In the genomic region with DNA sequence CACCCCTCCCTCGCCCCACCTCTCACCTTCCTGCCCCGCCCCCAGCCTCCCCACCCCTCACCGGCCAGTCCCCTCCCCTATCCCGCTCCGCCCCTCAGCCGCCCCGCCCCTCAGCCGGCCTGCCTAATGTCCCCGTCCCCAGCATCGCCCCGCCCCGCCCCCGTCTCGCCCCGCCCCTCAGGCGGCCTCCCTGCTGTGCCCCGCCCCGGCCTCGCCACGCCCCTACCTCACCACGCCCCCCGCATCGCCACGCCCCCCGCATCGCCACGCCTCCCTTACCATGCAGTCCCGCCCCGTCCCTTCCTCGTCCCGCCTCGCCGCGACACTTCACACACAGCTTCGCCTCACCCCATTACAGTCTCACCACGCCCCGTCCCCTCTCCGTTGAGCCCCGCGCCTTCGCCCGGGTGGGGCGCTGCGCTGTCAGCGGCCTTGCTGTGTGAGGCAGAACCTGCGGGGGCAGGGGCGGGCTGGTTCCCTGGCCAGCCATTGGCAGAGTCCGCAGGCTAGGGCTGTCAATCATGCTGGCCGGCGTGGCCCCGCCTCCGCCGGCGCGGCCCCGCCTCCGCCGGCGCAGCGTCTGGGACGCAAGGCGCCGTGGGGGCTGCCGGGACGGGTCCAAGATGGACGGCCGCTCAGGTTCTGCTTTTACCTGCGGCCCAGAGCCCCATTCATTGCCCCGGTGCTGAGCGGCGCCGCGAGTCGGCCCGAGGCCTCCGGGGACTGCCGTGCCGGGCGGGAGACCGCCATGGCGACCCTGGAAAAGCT, we compare ENCODE assay signal across 8 cellular contexts. TPM values are rescaled to one million over a fixed set of nuclear protein-coding genes. Genes with fewer than 3 reads are reported as not detected.
DNase-seq lines count a peak whose midpoint lies in the region; ATAC-seq and TF ChIP-seq lines count a peak whose summit lies in the region.

A gene (plus strand): TSS at position 604 of the 768 bp plus-strand sequence. CDS start 145 bp downstream, at position 749.
A gene (minus strand): TSS at position 461 of the 768 bp plus-strand sequence.

- H3K27me3 Mint-ChIP-seq in activated CD4-positive, alpha-beta T cell treated with anti-CD3 and anti-CD28 coated beads, Interleukin-2, amount 10 ng/mL, durations not matched to agents 24 days and 14 days = no peaks in the 10 kb centered on the region

- H3K36me3 ChIP-seq in BLaER1 treated with 17β-estradiol and CSF1 and Interleukin-3, amounts not matched to agents 10 nM and 100 nM = peaks cover 0 to 5% (median 0%) of the 10 kb centered on the region in 11 experiments; a peak in 1 of 22 replicates

- peaks cover 36 to 42% (median 38%) of the 10 kb centered on the region in 11 experiments; a peak in 21 of 22 replicates for H4K20me1 ChIP-seq in BLaER1 treated with 17β-estradiol and CSF1 and Interleukin-3, amounts not matched to agents 10 nM and 100 nM

- H3K27ac ChIP-seq in BLaER1 treated with 17β-estradiol and CSF1 and Interleukin-3, amounts not matched to agents 10 nM and 100 nM = peak within 1 kb of the TSS; percentile 83 to 95 (median 90)
- H3K27ac ChIP-seq in coronary artery = peak within 1 kb of the TSS; percentile 83 to 96

- TF ChIP-seq CTCF in coronary artery (IDR thresholded peaks at IDR 0.05) = no peak

- H3K36me3 Mint-ChIP-seq in activated CD4-positive, alpha-beta T cell treated with anti-CD3 and anti-CD28 coated beads, Interleukin-2, amount 10 ng/mL, durations not matched to agents 24 days and 14 days (ENCODE audit: low read depth) = peaks cover 3% of the 10 kb centered on the region

- peak; percentile 91 to 96 for DNase-seq in NCI-H526 (lab: John Stamatoyannopoulos, UW)
- peak; percentile 97 for DNase-seq in activated CD4-positive, alpha-beta T cell treated with anti-CD3 and anti-CD28 coated beads, Interleukin-2, amount 10 ng/mL, durations not matched to agents 24 days and 14 days
- DNase-seq in coronary artery (ENCODE audit: low spot score) = peak; percentile 97
- DNase-seq in left lobe of liver (ENCODE audit: low spot score) = peak; percentile 96
- peak; percentile 96 for DNase-seq in stimulated activated CD4-positive, alpha-beta T cell treated with anti-CD3 and anti-CD28 coated beads, Interleukin-1b, Interleukin-23, amount 100 ng/mL, for 48 hours

- no peaks in the 10 kb centered on the region for H3K9me3 Mint-ChIP-seq in activated CD4-positive, alpha-beta T cell treated with anti-CD3 and anti-CD28 coated beads, Interleukin-2, amount 10 ng/mL, durations not matched to agents 24 days and 14 days

- no peaks in the 10 kb centered on the region for H3K27me3 ChIP-seq in BLaER1 treated with 17β-estradiol and CSF1 and Interleukin-3, amounts not matched to agents 10 nM and 100 nM

- H3K4me2 ChIP-seq in BLaER1 treated with 17β-estradiol and CSF1 and Interleukin-3, amounts not matched to agents 10 nM and 100 nM = peak within 1 kb of the TSS; percentile 89 to 99 (median 92)

- ATAC-seq in GM19324 (IDR thresholded peaks at IDR 0.05; ENCODE audit: low FRiP score, unreplicated experiment) (peak; percentile 92), HG03460 (IDR thresholded peaks at IDR 0.05; ENCODE audit: unreplicated experiment) (peak; percentile 64), left lobe of liver (peak; percentile 85)

- H3K4me1 ChIP-seq in BLaER1 treated with 17β-estradiol and CSF1 and Interleukin-3, amounts not matched to agents 10 nM and 100 nM = peaks cover 37 to 45% (median 44%) of the 10 kb centered on the region in 10 experiments

- H3K4me1 Mint-ChIP-seq in activated CD4-positive, alpha-beta T cell treated with anti-CD3 and anti-CD28 coated beads, Interleukin-2, amount 10 ng/mL, durations not matched to agents 24 days and 14 days = peaks cover 20% of the 10 kb centered on the region

- peak within 1 kb of the TSS; percentile 75 to 97 (median 92) for H3K4me3 ChIP-seq in BLaER1 treated with 17β-estradiol and CSF1 and Interleukin-3, amounts not matched to agents 10 nM and 100 nM
- H3K4me3 ChIP-seq in coronary artery = peak within 1 kb of the TSS; percentile 96

- intact Hi-C loops in activated CD4-positive, alpha-beta T cell treated with anti-CD3 and anti-CD28 coated beads, Interleukin-2, amount 10 ng/mL, durations not matched to agents 24 days and 14 days (cut with micrococcal nuclease) = loop anchor here (1.0 to 5.0 kb wide), 5 partner anchors 11 to 1727 kb away; a partner anchor contains a TSS

- H3K27ac Mint-ChIP-seq in activated CD4-positive, alpha-beta T cell treated with anti-CD3 and anti-CD28 coated beads, Interleukin-2, amount 10 ng/mL, durations not matched to agents 24 days and 14 days = peak within 1 kb of the TSS; percentile 91

- no peaks in the 10 kb centered on the region for H3K9me3 ChIP-seq in BLaER1 treated with 17β-estradiol and CSF1 and Interleukin-3, amounts not matched to agents 10 nM and 100 nM (replicated peaks in 1 of 11)

- H3K9ac ChIP-seq in BLaER1 treated with 17β-estradiol and CSF1 and Interleukin-3, amounts not matched to agents 10 nM and 100 nM = peak within 1 kb of the TSS; percentile 87 to 97 (median 95)

- H3K4me3 Mint-ChIP-seq in activated CD4-positive, alpha-beta T cell treated with anti-CD3 and anti-CD28 coated beads, Interleukin-2, amount 10 ng/mL, durations not matched to agents 24 days and 14 days = peak within 1 kb of the TSS; percentile 96

RNA-seq across cellular contexts. Expression of the first gene that starts in this region (rescaled TPM):
- total RNA-seq in activated CD4-positive, alpha-beta T cell treated with anti-CD3 and anti-CD28 coated beads, Interleukin-2, amount 10 ng/mL, durations not matched to agents 24 days and 14 days = 67.4 and 70.6 TPM in 2 replicates
- 25.1 TPM for total RNA-seq in left lobe of liver

RNA-seq across cellular contexts. Expression of the second gene that starts in this region (rescaled TPM):
- total RNA-seq in activated CD4-positive, alpha-beta T cell treated with anti-CD3 and anti-CD28 coated beads, Interleukin-2, amount 10 ng/mL, durations not matched to agents 24 days and 14 days = not detected in 2 replicates
- total RNA-seq in left lobe of liver = not detected

Comparison
In these comparisons a context has a peak if more than half of its experiments do, and no peak if none do; other contexts are left out.
1. Peak in every context shown above with its lines: DNase-seq, ATAC-seq, H3K4me3 ChIP-seq and H3K27ac ChIP-seq.